ENCODE assay signal across 25 cellular contexts in the genomic region with DNA sequence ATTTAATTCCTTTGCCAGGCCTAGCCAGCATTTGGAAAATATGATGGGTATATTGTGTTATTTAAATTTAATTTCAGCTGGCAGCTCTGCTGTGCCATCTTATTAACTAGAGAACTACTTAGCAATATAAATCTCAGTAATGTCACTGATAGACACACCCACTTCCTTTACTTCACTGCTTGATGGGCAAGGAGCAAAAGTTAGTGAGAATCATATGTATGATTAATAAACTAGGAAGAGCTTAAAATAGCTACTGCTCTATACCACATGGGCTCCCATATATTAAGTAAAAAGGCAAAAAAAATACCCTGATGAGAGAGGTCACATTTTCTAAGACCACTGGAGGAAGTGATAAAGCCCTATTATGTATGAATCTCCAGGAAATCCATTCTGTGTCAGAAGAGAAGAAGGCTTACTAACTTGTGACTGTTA.
DNase-seq lines count a peak whose midpoint lies in the region; FAIRE-seq and TF ChIP-seq lines count a peak whose summit lies in the region.
"Had no signal": no experiment of that assay in that cellular context is flagged by ENCODE, and none has a peak within 500 bp of the region (broad histone marks: within the 10 kb centered on the region; RNA-seq: fewer than 3 reads in every experiment).

No MANE protein-coding gene starts in this region.

- CTCF ChIA-PET in endothelial cell of umbilical vein (lab: Charles Lee), result interaction anchor here (0.8 to 1.0 kb wide), 2 partner anchors 30 to 31 kb away, joined by 3 read pairs; no protein-coding TSS in a partner anchor

- TF ChIP-seq POLR2A in endothelial cell of umbilical vein (IDR thresholded peaks at IDR 0.05; ENCODE audit: low read depth, low read length), result no peak

- H3K9me3 ChIP-seq in endothelial cell of umbilical vein (replicated peaks; ENCODE audit: control insufficient read depth, insufficient read depth, low read length) (no peaks in the 10 kb centered on the region), neural progenitor cell (ENCODE audit: low read depth) (no peaks in the 10 kb centered on the region)

- dilution Hi-C loops in endothelial cell of umbilical vein (cut with MboI; ENCODE audit: extremely low pct_ligation_motif_present, low sequenced_read_pairs), result no loop called here

- H3K36me3 Mint-ChIP-seq in neural progenitor cell, result no peaks in the 10 kb centered on the region
- H3K36me3 Mint-ChIP-seq: CD8-positive, alpha-beta T cell had no signal

- no peak overlapping the region for H3K4me3 ChIP-seq in endothelial cell of umbilical vein (replicated peaks in 1 of 3; ENCODE audit: insufficient read depth in 1 of 3, low read depth in 1 of 3, low read length in 3 of 3)
- no peak overlapping the region for H3K4me3 ChIP-seq in neural progenitor cell
- H3K4me3 ChIP-seq: stomach, tibial artery had no signal

- H3K79me2 ChIP-seq in endothelial cell of umbilical vein (ENCODE audit: control insufficient read depth, insufficient read depth, low read length), result no peaks in the 10 kb centered on the region
- no peaks in the 10 kb centered on the region for H3K79me2 ChIP-seq in neural progenitor cell (ENCODE audit: low read depth)

- H4K20me1 ChIP-seq in endothelial cell of umbilical vein (replicated peaks; ENCODE audit: control insufficient read depth, extremely low read depth, insufficient read depth, low read length), result no peaks in the 10 kb centered on the region
- no peaks in the 10 kb centered on the region for H4K20me1 ChIP-seq in neural progenitor cell (ENCODE audit: low read depth)

- TF ChIP-seq CTCF in endothelial cell of umbilical vein (IDR thresholded peaks at IDR 0.05; ENCODE audit: extremely low read depth in 1 of 2, insufficient read depth in 1 of 2, low read depth in 1 of 2, low read length in 2 of 2), result no peak
- TF ChIP-seq CTCF in neural progenitor cell (IDR thresholded peaks at IDR 0.05), result no peak

- no peak overlapping the region for H3K4me3 Mint-ChIP-seq in neural progenitor cell
- H3K4me3 Mint-ChIP-seq: activated B cell treated with CpG ODN at 0.5 μM for 24 hours; activated T-helper 1 cell treated with anti-CD3 and anti-CD28 coated beads, Interleukin-12 subunit alpha, Interleukin-12 subunit beta, Interleukin-2, Interleukin-4 antibody, amounts not matched to agents 30 ng/mL and 10 ng/mL and 1 ng/mL, durations not matched to agents 14 hours and 24 hours and 36 hours; CD8-positive, alpha-beta T cell; natural killer cell treated with Interleukin-12 subunit alpha and Interleukin-12 subunit beta and Interleukin-15 and Interleukin-18, amount 100 ng/mL, for 72 hours had no signal

- H3K4me1 ChIP-seq in endothelial cell of umbilical vein (ENCODE audit: control insufficient read depth, extremely low read depth, insufficient read depth, low read length) (peaks cover 14% of the 10 kb centered on the region), neural progenitor cell (no peaks in the 10 kb centered on the region)
- H3K4me1 ChIP-seq: stomach, tibial artery had no signal

- intact Hi-C loops in endothelial cell of umbilical vein (cut with micrococcal nuclease), result no loop called here
- intact Hi-C loops in cardiac septum (cut with DNase I), result no loop called here

- H3K4me1 Mint-ChIP-seq in neural progenitor cell, result peaks cover 14% of the 10 kb centered on the region

- DNase-seq in EL (peak; percentile 61), RKO (ENCODE audit: low spot score) (peak; percentile 46), endothelial cell of umbilical vein (ENCODE audit: low read depth, low spot score) (peak; percentile 72), neural progenitor cell (ENCODE audit: low spot score) (no peak), cardiac septum (ENCODE audit: low spot score) (no peak), AG20443 (ENCODE audit: low spot score) (no peak), amygdala (lab: John Stamatoyannopoulos, UW) (no peak), HT-29 (ENCODE audit: low spot score) (no peak)
- DNase-seq: activated B cell treated with CpG ODN at 0.5 μM for 24 hours; activated naive CD4-positive, alpha-beta T cell treated with anti-CD3 and anti-CD28 coated beads, Interleukin-2, amount 50 U/mL, for 16 hours; CD8-positive, alpha-beta T cell; central memory CD4-positive, alpha-beta T cell; DMS153; midbrain; NCI-H1105; NCI-H2029; NCI-H2227 treated with DMSO at 0.1 percent for 48 hours; NCI-H748 treated with DMSO at 0.1 percent for 48 hours; posterior cingulate gyrus; RPMI8226; stimulated activated CD8-positive, alpha-beta memory T cell treated with anti-CD3 and anti-CD28 coated beads, Interleukin-4, amount 100 ng/mL, for 48 hours; stomach; tibial artery had no signal

- H3K27ac ChIP-seq in endothelial cell of umbilical vein (ENCODE audit: insufficient read depth, low read depth, low read length), result peak overlapping the region; percentile 66
- no peak overlapping the region for H3K27ac ChIP-seq in neural progenitor cell
- H3K27ac ChIP-seq: stomach, tibial artery had no signal

- H3F3A ChIP-seq in neural progenitor cell (ENCODE audit: low read depth), result no peaks in the 10 kb centered on the region

- POLR2A ChIA-PET in endothelial cell of umbilical vein (lab: Charles Lee), result no interaction called here

- H2AFZ ChIP-seq in endothelial cell of umbilical vein (ENCODE audit: low read depth, low read length) (peak overlapping the region; percentile 2), neural progenitor cell (replicated peaks) (no peak overlapping the region)

- peak overlapping the region; percentile 78 for H3K27ac Mint-ChIP-seq in neural progenitor cell
- H3K27ac Mint-ChIP-seq: activated B cell treated with CpG ODN at 0.5 μM for 24 hours; activated T-helper 1 cell treated with anti-CD3 and anti-CD28 coated beads, Interleukin-12 subunit alpha, Interleukin-12 subunit beta, Interleukin-2, Interleukin-4 antibody, amounts not matched to agents 30 ng/mL and 10 ng/mL and 1 ng/mL, durations not matched to agents 14 hours and 24 hours and 36 hours; CD8-positive, alpha-beta T cell; natural killer cell treated with Interleukin-12 subunit alpha and Interleukin-12 subunit beta and Interleukin-15 and Interleukin-18, amount 100 ng/mL, for 72 hours had no signal

- BruUV-seq in endothelial cell of umbilical vein (replicated peaks; lab: Mats Ljungman, UMichigan), result no TSS peak

- H3K9ac ChIP-seq in endothelial cell of umbilical vein (replicated peaks; ENCODE audit: extremely low read depth, insufficient read depth, low read length) (peak overlapping the region; percentile 27), neural progenitor cell (no peak overlapping the region)

- no peaks in the 10 kb centered on the region for H3K36me3 ChIP-seq in endothelial cell of umbilical vein (ENCODE audit: control insufficient read depth in 2 of 2, extremely low read depth in 1 of 2, insufficient read depth in 2 of 2, low read length in 2 of 2)
- H3K36me3 ChIP-seq in neural progenitor cell, result no peaks in the 10 kb centered on the region
- H3K36me3 ChIP-seq: stomach, tibial artery had no signal

- H3K27me3 ChIP-seq in endothelial cell of umbilical vein (ENCODE audit: control insufficient read depth in 2 of 2, insufficient read depth in 2 of 2, low read length in 2 of 2), result no peaks in the 10 kb centered on the region
- no peaks in the 10 kb centered on the region for H3K27me3 ChIP-seq in neural progenitor cell
- H3K27me3 ChIP-seq: stomach, tibial artery had no signal

- H3K9me3 Mint-ChIP-seq in neural progenitor cell, result peaks cover 9% of the 10 kb centered on the region
- H3K9me3 Mint-ChIP-seq: activated T-helper 1 cell treated with anti-CD3 and anti-CD28 coated beads, Interleukin-12 subunit alpha, Interleukin-12 subunit beta, Interleukin-2, Interleukin-4 antibody, amounts not matched to agents 30 ng/mL and 10 ng/mL and 1 ng/mL, durations not matched to agents 14 hours and 24 hours and 36 hours had no signal

- H3K27me3 Mint-ChIP-seq in neural progenitor cell (ENCODE audit: insufficient read depth, low read depth), result no peaks in the 10 kb centered on the region
- H3K27me3 Mint-ChIP-seq: activated B cell treated with CpG ODN at 0.5 μM for 24 hours; natural killer cell treated with Interleukin-12 subunit alpha and Interleukin-12 subunit beta and Interleukin-15 and Interleukin-18, amount 100 ng/mL, for 72 hours had no signal

- FAIRE-seq in endothelial cell of umbilical vein (lab: Jason Lieb, UNC), result no peak

- H3K9me1 ChIP-seq in endothelial cell of umbilical vein (replicated peaks; ENCODE audit: control insufficient read depth, extremely low read depth, insufficient read depth, low read length), result no peaks in the 10 kb centered on the region

- H3K4me2 ChIP-seq in endothelial cell of umbilical vein (ENCODE audit: insufficient read depth, low read length), result peak overlapping the region; percentile 73
- no peak overlapping the region for H3K4me2 ChIP-seq in neural progenitor cell

TF ChIP-seq in endothelial cell of umbilical vein, 7 proteins besides CTCF, POLR2A, EP300 and RAD21:
- peak; percentile 62 for TF ChIP-seq FOS (IDR thresholded peaks at IDR 0.05; ENCODE audit: borderline replicate concordance, insufficient read depth, low read length)
- peak; percentile 40 for TF ChIP-seq JUN (IDR thresholded peaks at IDR 0.05; ENCODE audit: borderline replicate concordance, insufficient read depth, insufficient read length, low read depth)
- peak; percentile 27 for TF ChIP-seq GATA2 (IDR thresholded peaks at IDR 0.05; ENCODE audit: insufficient read depth, insufficient read length, low read depth, low read length)
- TF ChIP-seq MYC (IDR thresholded peaks at IDR 0.05; ENCODE audit: low read depth, low read length), result no peak

Comparison
In these comparisons a context has a peak if more than half of its experiments do, and no peak if none do; other contexts are left out.
1. DNase-seq: peak in EL (single experiment), RKO (single experiment) and endothelial cell of umbilical vein (single experiment); none in neural progenitor cell (single experiment), cardiac septum (single experiment), AG20443 (single experiment), amygdala (0 of 56) and HT-29 (single experiment).